ENCODE assay signal across 9 cellular contexts in genomic region chrX:101097546-101098453, GRCh38. TPM values are rescaled to one million over a fixed set of nuclear protein-coding genes. Genes with fewer than 3 reads are reported as not detected.
DNase-seq lines count a peak whose midpoint lies in the region; ATAC-seq and TF ChIP-seq lines count a peak whose summit lies in the region.
"Had no signal": no experiment of that assay in that cellular context is flagged by ENCODE, and none has a peak within 500 bp of the region (broad histone marks: within the 10 kb centered on the region; RNA-seq: fewer than 3 reads in every experiment).

CENPI (plus strand) TSS chrX:101098204; CDS start chrX:101101071, 2,867 bp downstream.

- H3K4me3 ChIP-seq in AG09309 (ENCODE audit: control insufficient read depth, low read depth, low read length) (peak within 1 kb of the TSS; percentile 60), skin epidermis (peak within 1 kb of the TSS; percentile 28 to 47 (median 37))

- no peaks in the 10 kb centered on the region for H3K9me3 Mint-ChIP-seq in WTC11

- TF ChIP-seq CTCF in AG09309 (IDR thresholded peaks at IDR 0.05; ENCODE audit: control insufficient read depth, insufficient read depth, low read depth, low read length, missing control alignments) = no peak
- TF ChIP-seq CTCF in WTC11 (IDR thresholded peaks at IDR 0.05) = no peak

- POLR2A ChIA-PET in WTC11 (lab: Charles Lee) = interaction anchor here (1.3 to 1.9 kb wide), 2 partner anchors 19 to 169 kb away, joined by 6 to 11 read pairs; partner anchors contain the start of genes TMEM35A and XKRX

- peaks cover 3% of the 10 kb centered on the region; the same call in 1 of the 2 replicates for H3K27me3 Mint-ChIP-seq in WTC11 (ENCODE audit: low read depth)

- H3K36me3 Mint-ChIP-seq in WTC11 = peaks cover 14% of the 10 kb centered on the region

- ATAC-seq in GM19023 (IDR thresholded peaks at IDR 0.05; ENCODE audit: unreplicated experiment) (peak; percentile 100), HG03196 (IDR thresholded peaks at IDR 0.05; ENCODE audit: unreplicated experiment) (peak; percentile 100), WTC11 (peak; percentile 100)

- CTCF ChIA-PET in WTC11 (lab: Charles Lee) = no interaction called here

- H3K27ac ChIP-seq in caudate nucleus (ENCODE audit: low read depth, low read length) (peak within 1 kb of the TSS; percentile 69), skin epidermis (peak within 1 kb of the TSS in 18 of 21 experiments; percentile 24 to 78 (median 54))
- H3K27ac ChIP-seq: VCaP had no signal

- H3K27ac Mint-ChIP-seq in WTC11 = peak within 1 kb of the TSS; percentile 90

- DNase-seq in AG09309 (ENCODE audit: low read depth) = peak; percentile 57
- peak; percentile 77 for DNase-seq in NCI-H226
- peak; percentile 93 for DNase-seq in WTC11 (ENCODE audit: low spot score)
- DNase-seq in caudate nucleus (lab: John Stamatoyannopoulos, UW) = peak; percentile 27 to 95 (median 83)
- peak; percentile 93 for DNase-seq in iPS-NIHi11 (ENCODE audit: low spot score)

- peaks cover 9% of the 10 kb centered on the region for H3K4me1 Mint-ChIP-seq in WTC11

- peak within 1 kb of the TSS; percentile 94 for H3K4me3 Mint-ChIP-seq in WTC11

TF ChIP-seq in WTC11, 78 proteins besides CTCF, POLR2A, EP300 and RAD21 (continues in another document):
- TF ChIP-seq ZNF263 (CRISPR knock-in tag; IDR thresholded peaks at IDR 0.05; ENCODE audit: low read depth) = no peak
- TF ChIP-seq CREB1 (CRISPR knock-in tag; IDR thresholded peaks at IDR 0.05) = no peak
- peak; percentile 73 for TF ChIP-seq SP1 (CRISPR knock-in tag; conservative IDR thresholded peaks at IDR 0.05)
- no peak for TF ChIP-seq ZNF219 (CRISPR knock-in tag; IDR thresholded peaks at IDR 0.05; ENCODE audit: borderline replicate concordance)
- no peak for TF ChIP-seq FOXJ3 (CRISPR knock-in tag; IDR thresholded peaks at IDR 0.05; ENCODE audit: borderline replicate concordance)
- no peak for TF ChIP-seq PREB (CRISPR knock-in tag; IDR thresholded peaks at IDR 0.05; ENCODE audit: borderline replicate concordance)
- TF ChIP-seq STAT6 (CRISPR knock-in tag; conservative IDR thresholded peaks at IDR 0.05; ENCODE audit: low read depth) = no peak
- no peak for TF ChIP-seq FOXK1 (CRISPR knock-in tag; IDR thresholded peaks at IDR 0.05)
- no peak for TF ChIP-seq ATF2 (CRISPR knock-in tag; IDR thresholded peaks at IDR 0.05; ENCODE audit: borderline replicate concordance, low read depth)
- no peak for TF ChIP-seq ZNF671 (CRISPR knock-in tag; IDR thresholded peaks at IDR 0.05)
- TF ChIP-seq ZNF512 (CRISPR knock-in tag; IDR thresholded peaks at IDR 0.05; ENCODE audit: borderline replicate concordance) = no peak
- no peak for TF ChIP-seq NR3C1 (CRISPR knock-in tag; conservative IDR thresholded peaks at IDR 0.05; ENCODE audit: low read depth)
- no peak for TF ChIP-seq JAZF1 (CRISPR knock-in tag; IDR thresholded peaks at IDR 0.05)
- no peak for TF ChIP-seq ZBTB21 (CRISPR knock-in tag; IDR thresholded peaks at IDR 0.05; ENCODE audit: borderline replicate concordance)
- TF ChIP-seq ZBTB43 (CRISPR knock-in tag; IDR thresholded peaks at IDR 0.05) = no peak
- TF ChIP-seq MXD4 (CRISPR knock-in tag; IDR thresholded peaks at IDR 0.05; ENCODE audit: borderline replicate concordance) = no peak
- peak; percentile 56 for TF ChIP-seq NFYB (CRISPR knock-in tag; conservative IDR thresholded peaks at IDR 0.05; ENCODE audit: low read depth)
- TF ChIP-seq SMAD4 (CRISPR knock-in tag; IDR thresholded peaks at IDR 0.05) = no peak
- TF ChIP-seq ZSCAN18 (CRISPR knock-in tag; IDR thresholded peaks at IDR 0.05) = no peak
- no peak for TF ChIP-seq FOXP1 (CRISPR knock-in tag; IDR thresholded peaks at IDR 0.05; ENCODE audit: borderline replicate concordance)
- TF ChIP-seq ZNF232 (CRISPR knock-in tag; IDR thresholded peaks at IDR 0.05) = no peak
- TF ChIP-seq ZNF138 (CRISPR knock-in tag; conservative IDR thresholded peaks at IDR 0.05) = no peak
- peak; percentile 49; the same call in 1 of the 2 replicates for TF ChIP-seq E2F4 (CRISPR knock-in tag; IDR thresholded peaks at IDR 0.05; ENCODE audit: borderline replicate concordance, low read depth)

RNA-seq across cellular contexts. Expression of gene CENPI, which starts in this region (rescaled TPM):
- 18.1 to 20.1 TPM (median 19.5 TPM) in 3 replicates for total RNA-seq in WTC11 (2021)

Comparison
In these comparisons a context has a peak if more than half of its experiments do, and no peak if none do; other contexts are left out.
1. Peak in every context shown above with its lines: DNase-seq, ATAC-seq, H3K4me3 ChIP-seq and H3K27ac ChIP-seq.